ENCODE assay signal across 1 cellular context in the genomic region with DNA sequence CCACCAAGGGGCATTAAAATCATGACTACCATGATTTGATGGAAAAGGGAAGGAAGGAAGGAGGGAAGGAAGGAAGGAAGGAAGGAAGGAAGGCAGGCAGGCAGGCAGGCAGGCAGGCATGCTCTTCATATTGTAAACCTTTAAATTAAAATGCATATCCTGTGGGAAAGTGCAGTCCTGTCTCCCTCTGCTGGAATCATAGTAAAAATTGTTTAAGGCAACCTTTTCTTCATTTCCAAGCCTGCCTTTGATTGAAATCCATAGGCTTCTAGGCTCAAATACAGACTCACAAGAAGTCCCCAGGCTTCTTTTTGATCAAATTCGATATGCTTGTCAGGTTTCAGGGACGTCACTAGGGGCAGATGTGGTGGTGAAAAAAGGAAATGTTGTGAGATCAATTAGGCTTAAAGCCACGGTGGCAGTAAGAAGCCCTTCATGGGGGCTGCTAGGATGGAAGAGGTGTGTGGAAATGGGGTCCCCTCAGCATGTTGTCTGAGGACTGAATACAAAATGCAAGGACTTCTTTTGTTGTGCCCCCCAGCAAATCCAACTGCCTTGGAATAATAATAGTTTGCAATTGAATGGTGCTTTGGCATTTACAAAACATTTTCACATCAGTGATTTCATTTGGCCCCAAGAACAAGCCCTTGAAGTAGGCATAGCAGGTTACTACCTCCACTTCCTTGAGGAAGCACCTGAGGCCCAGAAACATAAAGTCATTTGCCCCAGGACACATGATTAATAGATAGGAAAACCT.
A peak's percentile ranks its signal among the peaks of the same experiment; 100 is the strongest.
TF ChIP-seq lines count a peak whose summit lies in the region.

No MANE protein-coding gene starts in this region.

TF ChIP-seq in GM23338, 12 proteins besides CTCF, POLR2A, EP300 and RAD21:
- TF ChIP-seq, protein P1, sequence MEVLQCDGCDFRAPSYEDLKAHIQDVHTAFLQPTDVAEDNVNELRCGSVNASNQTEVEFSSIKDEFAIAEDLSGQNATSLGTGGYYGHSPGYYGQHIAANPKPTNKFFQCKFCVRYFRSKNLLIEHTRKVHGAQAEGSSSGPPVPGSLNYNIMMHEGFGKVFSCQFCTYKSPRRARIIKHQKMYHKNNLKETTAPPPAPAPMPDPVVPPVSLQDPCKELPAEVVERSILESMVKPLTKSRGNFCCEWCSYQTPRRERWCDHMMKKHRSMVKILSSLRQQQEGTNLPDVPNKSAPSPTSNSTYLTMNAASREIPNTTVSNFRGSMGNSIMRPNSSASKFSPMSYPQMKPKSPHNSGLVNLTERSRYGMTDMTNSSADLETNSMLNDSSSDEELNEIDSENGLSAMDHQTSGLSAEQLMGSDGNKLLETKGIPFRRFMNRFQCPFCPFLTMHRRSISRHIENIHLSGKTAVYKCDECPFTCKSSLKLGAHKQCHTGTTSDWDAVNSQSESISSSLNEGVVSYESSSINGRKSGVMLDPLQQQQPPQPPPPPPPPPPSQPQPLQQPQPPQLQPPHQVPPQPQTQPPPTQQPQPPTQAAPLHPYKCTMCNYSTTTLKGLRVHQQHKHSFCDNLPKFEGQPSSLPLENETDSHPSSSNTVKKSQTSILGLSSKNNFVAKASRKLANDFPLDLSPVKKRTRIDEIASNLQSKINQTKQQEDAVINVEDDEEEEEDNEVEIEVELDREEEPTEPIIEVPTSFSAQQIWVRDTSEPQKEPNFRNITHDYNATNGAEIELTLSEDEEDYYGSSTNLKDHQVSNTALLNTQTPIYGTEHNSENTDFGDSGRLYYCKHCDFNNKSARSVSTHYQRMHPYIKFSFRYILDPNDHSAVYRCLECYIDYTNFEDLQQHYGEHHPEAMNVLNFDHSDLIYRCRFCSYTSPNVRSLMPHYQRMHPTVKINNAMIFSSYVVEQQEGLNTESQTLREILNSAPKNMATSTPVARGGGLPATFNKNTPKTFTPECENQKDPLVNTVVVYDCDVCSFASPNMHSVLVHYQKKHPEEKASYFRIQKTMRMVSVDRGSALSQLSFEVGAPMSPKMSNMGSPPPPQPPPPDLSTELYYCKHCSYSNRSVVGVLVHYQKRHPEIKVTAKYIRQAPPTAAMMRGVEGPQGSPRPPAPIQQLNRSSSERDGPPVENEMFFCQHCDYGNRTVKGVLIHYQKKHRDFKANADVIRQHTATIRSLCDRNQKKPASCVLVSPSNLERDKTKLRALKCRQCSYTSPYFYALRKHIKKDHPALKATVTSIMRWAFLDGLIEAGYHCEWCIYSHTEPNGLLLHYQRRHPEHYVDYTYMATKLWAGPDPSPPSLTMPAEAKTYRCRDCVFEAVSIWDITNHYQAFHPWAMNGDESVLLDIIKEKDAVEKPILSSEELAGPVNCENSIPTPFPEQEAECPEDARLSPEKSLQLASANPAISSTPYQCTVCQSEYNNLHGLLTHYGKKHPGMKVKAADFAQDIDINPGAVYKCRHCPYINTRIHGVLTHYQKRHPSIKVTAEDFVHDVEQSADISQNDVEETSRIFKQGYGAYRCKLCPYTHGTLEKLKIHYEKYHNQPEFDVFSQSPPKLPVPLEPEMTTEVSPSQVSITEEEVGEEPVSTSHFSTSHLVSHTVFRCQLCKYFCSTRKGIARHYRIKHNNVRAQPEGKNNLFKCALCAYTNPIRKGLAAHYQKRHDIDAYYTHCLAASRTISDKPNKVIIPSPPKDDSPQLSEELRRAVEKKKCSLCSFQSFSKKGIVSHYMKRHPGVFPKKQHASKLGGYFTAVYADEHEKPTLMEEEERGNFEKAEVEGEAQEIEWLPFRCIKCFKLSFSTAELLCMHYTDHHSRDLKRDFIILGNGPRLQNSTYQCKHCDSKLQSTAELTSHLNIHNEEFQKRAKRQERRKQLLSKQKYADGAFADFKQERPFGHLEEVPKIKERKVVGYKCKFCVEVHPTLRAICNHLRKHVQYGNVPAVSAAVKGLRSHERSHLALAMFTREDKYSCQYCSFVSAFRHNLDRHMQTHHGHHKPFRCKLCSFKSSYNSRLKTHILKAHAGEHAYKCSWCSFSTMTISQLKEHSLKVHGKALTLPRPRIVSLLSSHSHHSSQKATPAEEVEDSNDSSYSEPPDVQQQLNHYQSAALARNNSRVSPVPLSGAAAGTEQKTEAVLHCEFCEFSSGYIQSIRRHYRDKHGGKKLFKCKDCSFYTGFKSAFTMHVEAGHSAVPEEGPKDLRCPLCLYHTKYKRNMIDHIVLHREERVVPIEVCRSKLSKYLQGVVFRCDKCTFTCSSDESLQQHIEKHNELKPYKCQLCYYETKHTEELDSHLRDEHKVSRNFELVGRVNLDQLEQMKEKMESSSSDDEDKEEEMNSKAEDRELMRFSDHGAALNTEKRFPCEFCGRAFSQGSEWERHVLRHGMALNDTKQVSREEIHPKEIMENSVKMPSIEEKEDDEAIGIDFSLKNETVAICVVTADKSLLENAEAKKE (CRISPR knock-in tag; IDR thresholded peaks at IDR 0.05) = peak; percentile 13; the same call in 1 of the 2 replicates
- TF ChIP-seq CREB1 (CRISPR knock-in tag; IDR thresholded peaks at IDR 0.05; ENCODE audit: low read depth) (peak; percentile 14; the same call in 1 of the 2 replicates), STAT1 (IDR thresholded peaks at IDR 0.05; ENCODE audit: unreplicated experiment) (no peak)
